In the genomic region with DNA sequence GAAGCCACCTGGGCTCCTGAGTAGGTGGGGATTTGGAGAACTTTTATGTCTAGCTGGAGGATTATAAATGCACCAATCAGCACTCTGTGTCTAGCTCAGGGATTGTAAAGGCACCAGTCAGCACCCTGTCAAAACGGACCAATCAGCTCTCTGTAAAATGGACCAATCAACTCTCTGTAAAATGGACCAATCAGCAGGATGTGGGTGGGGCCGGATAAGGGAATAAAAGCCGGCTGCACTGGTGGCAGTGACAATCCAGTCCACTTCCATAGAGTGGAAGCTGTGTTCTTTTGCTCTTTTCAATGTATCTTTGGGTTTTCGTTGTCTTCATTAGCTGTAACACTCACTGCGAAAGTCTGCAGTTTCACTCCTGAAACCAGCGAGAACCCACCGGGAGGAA, we compare ENCODE assay signal across 5 cellular contexts. TPM values are rescaled to one million over a fixed set of nuclear protein-coding genes. Genes with fewer than 3 reads are reported as not detected.
"Had no signal": no experiment of that assay in that cellular context is flagged by ENCODE, and none has a peak within 500 bp of the region (broad histone marks: within the 10 kb centered on the region; RNA-seq: fewer than 3 reads in every experiment).

No MANE protein-coding gene starts in this region.

RNA-seq across cellular contexts. Expression of a gene that starts 38.2 kb away (rescaled TPM):
- total RNA-seq: GM23338, H1, H7, H9, HFFc6 had no signal
- polyA plus RNA-seq: GM23338 had no signal
